In the genomic region with DNA sequence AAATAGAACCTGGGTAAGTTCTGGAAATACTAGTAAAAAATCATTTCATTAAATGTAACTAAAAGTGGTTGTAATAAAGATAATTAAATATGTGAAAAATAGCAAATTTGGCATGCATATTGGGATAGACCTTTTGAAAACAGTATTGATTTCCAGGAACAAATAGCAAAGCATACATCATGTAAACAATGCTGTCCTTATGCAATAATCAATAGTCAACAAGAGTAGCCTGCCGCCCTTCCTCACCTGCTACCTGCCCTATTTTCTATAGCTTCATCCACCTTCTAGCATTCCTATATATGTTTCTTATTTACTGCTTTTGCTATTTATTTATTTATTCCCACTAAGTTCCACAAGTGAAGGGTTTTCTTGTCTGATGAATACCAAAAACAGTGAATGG, we compare ENCODE assay signal across 26 cellular contexts.
"Had no signal": no experiment of that assay in that cellular context is flagged by ENCODE, and none has a peak within 500 bp of the region (broad histone marks: within the 10 kb centered on the region; RNA-seq: fewer than 3 reads in every experiment).

No MANE protein-coding gene starts in this region.

- H3K27ac ChIP-seq: stomach, suprapubic skin, testis, thoracic aorta, thyroid gland, tibial artery, tibial nerve, transverse colon, upper lobe of left lung, upper lobe of right lung, uterus, vagina had no signal

- ATAC-seq: stimulated activated effector memory CD8-positive, alpha-beta T cell treated with anti-CD3 and anti-CD28 coated beads, Interleukin-12 subunit alpha, Interleukin-12 subunit beta, amount 100 ng/mL, for 72 hours; stimulated activated memory B cell treated with anti-CD40 and anti-IgM and Interleukin-4, amounts not matched to agents 10 μg/mL and 1 μg/mL and 100 μg/mL, for 72 hours; stimulated activated naive B cell treated with anti-CD40 and anti-IgM and Interleukin-4, amounts not matched to agents 10 μg/mL and 1 μg/mL and 100 μg/mL, for 72 hours; stimulated activated naive CD8-positive, alpha-beta T cell treated with anti-CD3 and anti-CD28 coated beads, Interleukin-15, amount 100 ng/mL, for 72 hours; stimulated activated naive CD8-positive, alpha-beta T cell treated with anti-CD3 and anti-CD28 coated beads, Interleukin-15, Interleukin-2, amounts not matched to agents 100 U/mL and 50 U/mL, for 24 hours; upper lobe of right lung had no signal

- H3K4me3 ChIP-seq: stomach, suprapubic skin, testis, thoracic aorta, thyroid gland, tibial artery, tibial nerve, transverse colon, upper lobe of left lung, upper lobe of right lung, uterus, vagina had no signal

- H3K36me3 ChIP-seq: stomach, suprapubic skin, thoracic aorta, thyroid gland, tibial artery, tibial nerve, transverse colon, upper lobe of left lung, upper lobe of right lung, uterus, vagina had no signal

- H3K9me3 ChIP-seq: stomach, suprapubic skin, testis, thoracic aorta, thyroid gland, tibial artery, tibial nerve, transverse colon, upper lobe of left lung, upper lobe of right lung, uterus, vagina had no signal

- H3K27me3 ChIP-seq: stomach, suprapubic skin, testis, thyroid gland, tibial artery, tibial nerve, transverse colon, upper lobe of left lung, upper lobe of right lung, uterus, vagina had no signal

- DNase-seq: stimulated activated CD4-positive, alpha-beta T cell treated with anti-CD3 and anti-CD28 coated beads, Interleukin-2, amount 100 ng/mL, for 48 hours; stimulated activated CD4-positive, alpha-beta T cell treated with anti-CD3 and anti-CD28 coated beads, Interleukin-4, amount 100 ng/mL, for 1 hour; stimulated activated CD4-positive, alpha-beta T cell treated with anti-CD3 and anti-CD28 coated beads, Interleukin-4, amount 100 ng/mL, for 24 hours; stimulated activated CD4-positive, alpha-beta T cell treated with anti-CD3 and anti-CD28 coated beads, Interleukin-4, amount 100 ng/mL, for 4 hours; stimulated activated CD8-positive, alpha-beta memory T cell treated with anti-CD3 and anti-CD28 coated beads, Interleukin-4, amount 100 ng/mL, for 48 hours; stimulated activated naive B cell treated with anti-CD40 and anti-IgM and Interleukin-4, amounts not matched to agents 10 μg/mL and 1 μg/mL and 100 μg/mL, for 72 hours; stimulated activated naive CD4-positive, alpha-beta T cell; stimulated activated naive CD4-positive, alpha-beta T cell treated with Interleukin-2 at 50 U/mL for 16 hours; stimulated activated naive CD8-positive, alpha-beta T cell treated with anti-CD3 and anti-CD28 coated beads, Interleukin-15, amount 100 ng/mL, for 72 hours; stimulated activated naive CD8-positive, alpha-beta T cell treated with anti-CD3 and anti-CD28 coated beads, Interleukin-15, Interleukin-2, amounts not matched to agents 100 U/mL and 50 U/mL, for 24 hours; stomach; substantia nigra; testis; thyroid gland; tibial artery; transverse colon; trophoblast cell; upper lobe of left lung; upper lobe of right lung; uterus had no signal

- H3K4me1 ChIP-seq: stomach, suprapubic skin, testis, thyroid gland, tibial artery, tibial nerve, transverse colon, upper lobe of left lung, upper lobe of right lung, uterus, vagina had no signal
